ENCODE assay signal across 8 cellular contexts in the genomic region with DNA sequence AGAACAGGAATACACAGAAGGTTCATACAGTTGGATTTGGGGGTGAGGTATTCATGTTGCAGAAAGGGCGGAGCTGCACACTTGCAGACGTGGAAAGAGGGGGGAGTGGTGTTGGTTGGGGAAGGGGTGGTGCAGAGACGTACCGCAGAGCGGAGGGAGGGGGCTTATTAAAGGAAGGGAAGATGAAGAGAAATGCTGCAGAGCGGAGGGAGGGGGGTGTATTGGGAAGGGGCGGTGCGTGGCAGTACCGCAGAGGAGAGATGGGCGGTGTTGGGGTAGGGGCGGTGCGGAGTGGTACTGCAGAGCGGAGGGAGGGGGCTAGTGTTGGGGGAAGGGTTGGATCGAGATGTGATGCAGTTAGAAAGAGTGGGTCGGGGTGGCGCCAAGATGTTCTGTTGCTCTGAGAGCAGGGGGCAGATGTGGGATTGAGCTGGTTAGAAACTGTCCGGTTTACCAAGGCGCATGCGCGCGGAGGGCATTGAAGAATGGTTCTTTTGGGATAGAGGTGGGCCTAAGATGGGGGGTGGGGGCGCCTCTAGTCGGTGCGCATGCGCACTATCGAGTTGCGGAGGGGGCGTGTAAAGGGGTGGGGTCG. TPM values are rescaled to one million over a fixed set of nuclear protein-coding genes. Genes with fewer than 3 reads are reported as not detected.
DNase-seq lines count a peak whose midpoint lies in the region; ATAC-seq, FAIRE-seq and TF ChIP-seq lines count a peak whose summit lies in the region.

No MANE protein-coding gene starts in this region.

- DNase-seq in LHCN-M2 (ENCODE audit: low read depth): peak; percentile 73
- peak; percentile 64 for DNase-seq in WERI-Rb-1
- peak; percentile 57 to 84 for DNase-seq in cardiac fibroblast (ENCODE audit: low read depth in 2 of 2)
- peak; percentile 82 for DNase-seq in kidney
- DNase-seq in stimulated activated CD4-positive, alpha-beta T cell treated with anti-CD3 and anti-CD28 coated beads, Interleukin-12 subunit alpha, Interleukin-12 subunit beta, amount 100 ng/mL, for 4 hours: peak; percentile 58
- DNase-seq in SKM-1 treated with dmso at 0.1 percent for 144 hours (lab: John Stamatoyannopoulos, UW; ENCODE audit: unreplicated experiment): no peak
- no peak for DNase-seq in SIG-M5 treated with dmso at 0.1 percent for 504 hours (lab: John Stamatoyannopoulos, UW; ENCODE audit: unreplicated experiment)

- H3K27me3 ChIP-seq in WERI-Rb-1 (ENCODE audit: insufficient read depth, low read depth, severe bottlenecking): peaks cover 20% of the 10 kb centered on the region

- FAIRE-seq in kidney (lab: Jason Lieb, UNC): no peak

- TF ChIP-seq CTCF in WERI-Rb-1 (IDR thresholded peaks at IDR 0.05; ENCODE audit: low read depth, low read length) (no peak), cardiac fibroblast (IDR thresholded peaks at IDR 0.05; ENCODE audit: low read depth, low read length) (no peak), kidney (IDR thresholded peaks at IDR 0.05; ENCODE audit: borderline replicate concordance, extremely low read depth, insufficient read depth) (no peak)

- H3K9me3 ChIP-seq in WERI-Rb-1 (ENCODE audit: severe bottlenecking): no peaks in the 10 kb centered on the region
- no peaks in the 10 kb centered on the region for H3K9me3 ChIP-seq in kidney (ENCODE audit: control insufficient read depth in 1 of 2, low read length in 2 of 2)

- intact Hi-C loops in kidney (cut with DNase I): no loop called here

- peaks cover 0 to 4% of the 10 kb centered on the region in 2 donors for H3K4me1 ChIP-seq in kidney (ENCODE audit: control insufficient read depth in 1 of 2, insufficient read depth in 1 of 2, low read depth in 1 of 2, low read length in 2 of 2)

- H3K4me3 ChIP-seq in WERI-Rb-1 (ENCODE audit: low read depth, low read length) (peak overlapping the region; percentile 54), cardiac fibroblast (replicated peaks in 1 of 2; ENCODE audit: low read depth in 2 of 2, low read length in 2 of 2) (peak overlapping the region; percentile 54 to 57), kidney (ENCODE audit: low read length in 2 of 2) (peak overlapping the region; percentile 70 to 72)

- H3K36me3 ChIP-seq in WERI-Rb-1 (no peaks in the 10 kb centered on the region), kidney (ENCODE audit: control insufficient read depth in 1 of 2, insufficient read depth in 2 of 2, low read length in 2 of 2) (no peaks in the 10 kb centered on the region)

- H3K9ac ChIP-seq in kidney (ENCODE audit: low read length in 2 of 2): peak overlapping the region in 1 of 2 donors; percentile 77

- no peak overlapping the region for H3K27ac ChIP-seq in WERI-Rb-1
- H3K27ac ChIP-seq in kidney (ENCODE audit: low read depth in 2 of 2, low read length in 2 of 2): no peak overlapping the region

- peak; percentile 53 for ATAC-seq in GM18858 (IDR thresholded peaks at IDR 0.05; ENCODE audit: unreplicated experiment)

RNA-seq across cellular contexts. Expression of a gene that starts 0.9 kb away (rescaled TPM):
- total RNA-seq in LHCN-M2 (2014; rRNA removed) (21.3 and 21.5 TPM in 2 replicates), kidney (11.6 TPM)
- polyA plus RNA-seq in LHCN-M2 (2012): 20.8 TPM
- 17.0 TPM for polyA plus RNA-seq in kidney (ENCODE audit: insufficient read depth, low read depth, low replicate concordance)

Comparison
In these comparisons a context has a peak if more than half of its experiments do, and no peak if none do; other contexts are left out.
1. DNase-seq: peak in LHCN-M2 (single experiment), WERI-Rb-1 (single experiment), cardiac fibroblast (2 of 2), kidney (single experiment) and stimulated activated CD4-positive, alpha-beta T cell treated with anti-CD3 and anti-CD28 coated beads, Interleukin-12 subunit alpha, Interleukin-12 subunit beta, amount 100 ng/mL, for 4 hours (single experiment); none in SKM-1 treated with dmso at 0.1 percent for 144 hours (single experiment) and SIG-M5 treated with dmso at 0.1 percent for 504 hours (single experiment).
2. Peak in every context shown above with its lines, with median percentiles within 50 percentile points of each other: H3K4me3 ChIP-seq.